ENCODE assay signal across 8 cellular contexts in genomic region chr18:75247601-75248421, GRCh38. TPM values are rescaled to one million over a fixed set of nuclear protein-coding genes. Genes with fewer than 3 reads are reported as not detected.
DNase-seq lines count a peak whose midpoint lies in the region; ATAC-seq and TF ChIP-seq lines count a peak whose summit lies in the region.

No MANE protein-coding gene starts in this region.

- no peaks in the 10 kb centered on the region for H3K27me3 Mint-ChIP-seq in CD8-positive, alpha-beta memory T cell
- no peaks in the 10 kb centered on the region for H3K27me3 Mint-ChIP-seq in activated T-helper 2 cell treated with anti-CD3 and anti-CD28 coated beads, Interferon-gamma antibody, Interleukin-2, Interleukin-4, amounts not matched to agents 10 μg/mL and 5 μg/mL and 100 μg/mL, durations not matched to agents 14 hours and 24 hours and 36 hours (ENCODE audit: low read depth)

- peak overlapping the region; percentile 42 for H3K4me3 ChIP-seq in CD8-positive, alpha-beta memory T cell (ENCODE audit: low read length)
- H3K4me3 ChIP-seq in LNCaP clone FGC (ENCODE audit: low read depth, low read length), result peak overlapping the region; percentile 47
- peak overlapping the region in 9 of 10 donors; percentile 14 to 52 (median 40) for H3K4me3 ChIP-seq in heart right ventricle
- H3K4me3 ChIP-seq in skeletal muscle tissue (ENCODE audit: low read length in 3 of 3), result peak overlapping the region; percentile 42 to 81 (median 46)

- intact Hi-C loops in activated T-helper 2 cell treated with anti-CD3 and anti-CD28 coated beads, Interferon-gamma antibody, Interleukin-2, Interleukin-4, amounts not matched to agents 10 μg/mL and 5 μg/mL and 100 μg/mL, durations not matched to agents 14 hours and 24 hours and 36 hours (cut with micrococcal nuclease), result loop anchor here (2.0 kb wide), 1 partner anchor 39 kb away; the partner anchor contains the start of gene PTGR3
- intact Hi-C loops in heart right ventricle (cut with DNase I), result loop anchor here in 6 of 10 donors (2.0 to 5.0 kb wide), 2 partner anchors 35 to 36 kb away; partner anchors contain the start of gene TSHZ1 (in 5 of the 6)

- TF ChIP-seq CTCF in LNCaP clone FGC (IDR thresholded peaks at IDR 0.05; ENCODE audit: control insufficient read depth, extremely low read depth, insufficient read depth) (no peak), heart right ventricle (IDR thresholded peaks at IDR 0.05) (no peak)

- H3K27ac Mint-ChIP-seq in CD8-positive, alpha-beta memory T cell, result peak overlapping the region; percentile 81 to 99 (median 90)
- peak overlapping the region; percentile 52 for H3K27ac Mint-ChIP-seq in activated T-helper 2 cell treated with anti-CD3 and anti-CD28 coated beads, Interferon-gamma antibody, Interleukin-2, Interleukin-4, amounts not matched to agents 10 μg/mL and 5 μg/mL and 100 μg/mL, durations not matched to agents 14 hours and 24 hours and 36 hours

- peaks cover 43% of the 10 kb centered on the region for H3K4me1 ChIP-seq in CD8-positive, alpha-beta memory T cell (ENCODE audit: insufficient read depth, low read length)
- H3K4me1 ChIP-seq in heart right ventricle (peaks cover 4 to 63% (median 39%) of the 10 kb centered on the region in 9 donors), skeletal muscle tissue (ENCODE audit: control insufficient read depth in 3 of 3, insufficient read depth in 3 of 3, low read length in 3 of 3) (peaks cover 11 to 38% (median 28%) of the 10 kb centered on the region in 3 donors)

- H3K27ac ChIP-seq in CD8-positive, alpha-beta memory T cell (ENCODE audit: low read depth, low read length), result peak overlapping the region; percentile 27
- H3K27ac ChIP-seq in heart right ventricle (peak overlapping the region; percentile 14 to 85 (median 76)), skeletal muscle tissue (ENCODE audit: low read depth, low read length) (peak overlapping the region; percentile 67)

- CTCF ChIA-PET in CD8-positive, alpha-beta memory T cell (lab: Charles Lee), result no interaction called here

- peak in 2 of 5 donors; percentile 45 to 53 for DNase-seq in CD8-positive, alpha-beta memory T cell
- DNase-seq in LNCaP clone FGC (ENCODE audit: low read depth) (no peak), heart right ventricle (peak in 1 of 2 donors; percentile 20), D341Med (ENCODE audit: low spot score) (no peak), activated gamma-delta T cell treated with Interleukin-2 at 50 U/mL for 16 hours (no peak)
- DNase-seq in activated T-helper 2 cell treated with anti-CD3 and anti-CD28 coated beads, Interferon-gamma antibody, Interleukin-2, Interleukin-4, amounts not matched to agents 10 μg/mL and 5 μg/mL and 100 μg/mL, durations not matched to agents 14 hours and 24 hours and 36 hours (ENCODE audit: low spot score), result no peak

- H3K9me3 Mint-ChIP-seq in CD8-positive, alpha-beta memory T cell, result peaks cover 0 to 2% (median 0%) of the 10 kb centered on the region in 5 donors
- no peaks in the 10 kb centered on the region for H3K9me3 Mint-ChIP-seq in activated T-helper 2 cell treated with anti-CD3 and anti-CD28 coated beads, Interferon-gamma antibody, Interleukin-2, Interleukin-4, amounts not matched to agents 10 μg/mL and 5 μg/mL and 100 μg/mL, durations not matched to agents 14 hours and 24 hours and 36 hours

- H3K36me3 ChIP-seq in CD8-positive, alpha-beta memory T cell (ENCODE audit: insufficient read depth, low read length), result no peaks in the 10 kb centered on the region
- H3K36me3 ChIP-seq in heart right ventricle (no peaks in the 10 kb centered on the region), skeletal muscle tissue (ENCODE audit: control insufficient read depth in 3 of 3, insufficient read depth in 3 of 3, low read length in 3 of 3) (no peaks in the 10 kb centered on the region)

- POLR2A ChIA-PET in CD8-positive, alpha-beta memory T cell (lab: Charles Lee), result interaction anchor here (0.6 to 1.4 kb wide), 4 partner anchors 11 to 1112 kb away, joined by 3 to 6 read pairs (median 3); partner anchors contain the start of gene TSHZ1

- 33 to 42% methylated on average over 8 of the region's 8 CpGs for WGBS in heart right ventricle, 2 donors

- H3K27me3 ChIP-seq in CD8-positive, alpha-beta memory T cell (ENCODE audit: insufficient read depth, low read length, poor library complexity, severe bottlenecking), result no peaks in the 10 kb centered on the region
- H3K27me3 ChIP-seq in heart right ventricle (no peaks in the 10 kb centered on the region), skeletal muscle tissue (ENCODE audit: control insufficient read depth in 3 of 3, insufficient read depth in 3 of 3, low read length in 3 of 3) (no peaks in the 10 kb centered on the region)

- peak overlapping the region; percentile 82 to 91 (median 83) for H3K4me3 Mint-ChIP-seq in CD8-positive, alpha-beta memory T cell
- peak overlapping the region; percentile 79 for H3K4me3 Mint-ChIP-seq in activated T-helper 2 cell treated with anti-CD3 and anti-CD28 coated beads, Interferon-gamma antibody, Interleukin-2, Interleukin-4, amounts not matched to agents 10 μg/mL and 5 μg/mL and 100 μg/mL, durations not matched to agents 14 hours and 24 hours and 36 hours (ENCODE audit: low read depth)

- H3K9ac ChIP-seq in skeletal muscle tissue (ENCODE audit: low read depth in 1 of 3, low read length in 3 of 3), result peak overlapping the region; percentile 50 to 77 (median 72)

- H3K36me3 Mint-ChIP-seq in CD8-positive, alpha-beta memory T cell, result no peaks in the 10 kb centered on the region
- no peaks in the 10 kb centered on the region for H3K36me3 Mint-ChIP-seq in activated T-helper 2 cell treated with anti-CD3 and anti-CD28 coated beads, Interferon-gamma antibody, Interleukin-2, Interleukin-4, amounts not matched to agents 10 μg/mL and 5 μg/mL and 100 μg/mL, durations not matched to agents 14 hours and 24 hours and 36 hours (ENCODE audit: low read depth)

- H3K9me3 ChIP-seq in CD8-positive, alpha-beta memory T cell (ENCODE audit: low read length), result no peaks in the 10 kb centered on the region
- H3K9me3 ChIP-seq in heart right ventricle (no peaks in the 10 kb centered on the region), skeletal muscle tissue (ENCODE audit: control insufficient read depth in 3 of 3, low read length in 3 of 3) (no peaks in the 10 kb centered on the region)

- peak; percentile 77 for ATAC-seq in GM19351 (IDR thresholded peaks at IDR 0.05; ENCODE audit: unreplicated experiment)
- ATAC-seq in heart right ventricle, result peak in 7 of 8 donors; percentile 37 to 78 (median 61)

- H3K4me1 Mint-ChIP-seq in CD8-positive, alpha-beta memory T cell, result peaks cover 77 to 93% (median 89%) of the 10 kb centered on the region in 3 donors
- peaks cover 35% of the 10 kb centered on the region for H3K4me1 Mint-ChIP-seq in activated T-helper 2 cell treated with anti-CD3 and anti-CD28 coated beads, Interferon-gamma antibody, Interleukin-2, Interleukin-4, amounts not matched to agents 10 μg/mL and 5 μg/mL and 100 μg/mL, durations not matched to agents 14 hours and 24 hours and 36 hours (ENCODE audit: low read depth)

RNA-seq across cellular contexts. Expression of gene TSHZ1, which starts 37.2 kb away (rescaled TPM):
- 10 to 100 TPM; 17.9 to 18.6 TPM for total RNA-seq in CD8-positive, alpha-beta memory T cell
- 9.0 TPM for polyA plus RNA-seq in CD8-positive, alpha-beta memory T cell
- total RNA-seq in activated T-helper 2 cell treated with anti-CD3 and anti-CD28 coated beads, Interferon-gamma antibody, Interleukin-2, Interleukin-4, amounts not matched to agents 10 μg/mL and 5 μg/mL and 100 μg/mL, durations not matched to agents 14 hours and 24 hours and 36 hours, result 11.5 and 12.0 TPM in 2 replicates
- 10 to 100 TPM; 13.2 to 22.9 (median 18.3) TPM for total RNA-seq in heart right ventricle
- polyA plus RNA-seq in heart right ventricle, result 10 to 100 TPM in 1 of 2 donors, 1 to 10 TPM in 1; 4.8 to 10.7 TPM
- 5.7 TPM for total RNA-seq in skeletal muscle tissue

RNA-seq across cellular contexts. Expression of gene PTGR3, which starts 38.9 kb away (rescaled TPM):
- 10 to 100 TPM; 25.8 to 26.3 TPM for total RNA-seq in CD8-positive, alpha-beta memory T cell
- polyA plus RNA-seq in CD8-positive, alpha-beta memory T cell, result 20.3 TPM
- 26.0 and 28.6 TPM in 2 replicates for total RNA-seq in activated T-helper 2 cell treated with anti-CD3 and anti-CD28 coated beads, Interferon-gamma antibody, Interleukin-2, Interleukin-4, amounts not matched to agents 10 μg/mL and 5 μg/mL and 100 μg/mL, durations not matched to agents 14 hours and 24 hours and 36 hours
- 10 to 100 TPM; 48.5 to 71.3 (median 58.8) TPM for total RNA-seq in heart right ventricle
- polyA plus RNA-seq in heart right ventricle, result 10 to 100 TPM; 10.0 to 19.2 TPM
- total RNA-seq in skeletal muscle tissue, result 12.5 TPM
